ENCODE assay signal across 31 cellular contexts in genomic region chr4:110683600-110683999, GRCh38.
"Had no signal": no experiment of that assay in that cellular context is flagged by ENCODE, and none has a peak within 500 bp of the region (broad histone marks: within the 10 kb centered on the region; RNA-seq: fewer than 3 reads in every experiment).

No MANE protein-coding gene starts in this region.

- H3K36me3 ChIP-seq: neutrophil, pancreas, prostate gland, right lobe of liver, sigmoid colon, spleen, suprapubic skin, tibial artery, transverse colon, upper lobe of right lung, uterus had no signal

- H3K4me1 Mint-ChIP-seq: naive thymus-derived CD8-positive, alpha-beta T cell; neural crest cell; stimulated activated memory B cell treated with anti-CD40 and anti-IgM and Interleukin-4, amounts not matched to agents 10 μg/mL and 1 μg/mL and 100 μg/mL, for 72 hours; stimulated activated naive CD8-positive, alpha-beta T cell treated with anti-CD3 and anti-CD28 coated beads, Interleukin-15, amount 100 ng/mL, for 72 hours had no signal

- H3K27me3 ChIP-seq: neutrophil, pancreas, right lobe of liver, sigmoid colon, spleen, suprapubic skin, testis, tibial artery, transverse colon, upper lobe of right lung, uterus had no signal

- H3K4me3 Mint-ChIP-seq: naive thymus-derived CD8-positive, alpha-beta T cell; natural killer cell treated with Interleukin-12 subunit alpha and Interleukin-12 subunit beta and Interleukin-15 and Interleukin-18, amount 100 ng/mL, for 72 hours; nephron progenitor cell; neural crest cell; stimulated activated memory B cell treated with anti-CD40 and anti-IgM and Interleukin-4, amounts not matched to agents 10 μg/mL and 1 μg/mL and 100 μg/mL, for 72 hours; stimulated activated naive CD8-positive, alpha-beta T cell treated with anti-CD3 and anti-CD28 coated beads, Interleukin-15, amount 100 ng/mL, for 72 hours; type B pancreatic cell had no signal

- H3K27ac Mint-ChIP-seq: naive thymus-derived CD8-positive, alpha-beta T cell; natural killer cell treated with Interleukin-12 subunit alpha and Interleukin-12 subunit beta and Interleukin-15 and Interleukin-18, amount 100 ng/mL, for 72 hours; nephron progenitor cell; stimulated activated memory B cell treated with anti-CD40 and anti-IgM and Interleukin-4, amounts not matched to agents 10 μg/mL and 1 μg/mL and 100 μg/mL, for 72 hours; stimulated activated naive CD8-positive, alpha-beta T cell treated with anti-CD3 and anti-CD28 coated beads, Interleukin-15, amount 100 ng/mL, for 72 hours; type B pancreatic cell had no signal

- H3K4me2 ChIP-seq: smooth muscle cell had no signal

- ATAC-seq: naive thymus-derived CD8-positive, alpha-beta T cell; natural killer cell treated with Interleukin-12 subunit alpha and Interleukin-12 subunit beta and Interleukin-15 and Interleukin-18, amount 100 ng/mL, for 72 hours; pancreas; right cardiac atrium; right lobe of liver; stimulated activated memory B cell treated with anti-CD40 and anti-IgM and Interleukin-4, amounts not matched to agents 10 μg/mL and 1 μg/mL and 100 μg/mL, for 72 hours; stimulated activated naive CD8-positive, alpha-beta T cell treated with anti-CD3 and anti-CD28 coated beads, Interleukin-15, amount 100 ng/mL, for 72 hours; stimulated activated naive CD8-positive, alpha-beta T cell treated with anti-CD3 and anti-CD28 coated beads, Interleukin-15, Interleukin-2, amounts not matched to agents 100 U/mL and 50 U/mL, for 24 hours; upper lobe of right lung had no signal

- H3K4me3 ChIP-seq: pancreas, prostate gland, right lobe of liver, sigmoid colon, skin epidermis, smooth muscle cell, spleen, suprapubic skin, testis, tibial artery, transverse colon, upper lobe of right lung, uterus had no signal

- H3K9me3 ChIP-seq: neutrophil, pancreas, prostate gland, right lobe of liver, sigmoid colon, spleen, suprapubic skin, testis, tibial artery, transverse colon, upper lobe of right lung, uterus had no signal

- H3K4me1 ChIP-seq: pancreas, prostate gland, right lobe of liver, sigmoid colon, spleen, suprapubic skin, testis, tibial artery, transverse colon, upper lobe of right lung, uterus had no signal

- H3K27ac ChIP-seq: neutrophil, pancreas, prostate gland, right lobe of liver, sigmoid colon, skin epidermis, spleen, suprapubic skin, testis, tibial artery, transverse colon, upper lobe of right lung, uterus had no signal

- DNase-seq: naive thymus-derived CD8-positive, alpha-beta T cell; nephron progenitor cell; nucleus accumbens; pancreas; right cardiac atrium; right lobe of liver; sigmoid colon; spleen; stimulated activated CD4-positive, alpha-beta T cell treated with anti-CD3 and anti-CD28 coated beads, Interleukin-12 subunit alpha, Interleukin-12 subunit beta, amount 100 ng/mL, for 4 hours; stimulated activated CD4-positive, alpha-beta T cell treated with anti-CD3 and anti-CD28 coated beads, Interleukin-1b, Interleukin-23, amount 100 ng/mL, for 48 hours; stimulated activated CD4-positive, alpha-beta T cell treated with anti-CD3 and anti-CD28 coated beads, Interleukin-4, amount 100 ng/mL, for 1 hour; stimulated activated CD4-positive, alpha-beta T cell treated with anti-CD3 and anti-CD28 coated beads, Interleukin-4, amount 100 ng/mL, for 4 hours; stimulated activated CD8-positive, alpha-beta memory T cell treated with anti-CD3 and anti-CD28 coated beads, Interleukin-4, amount 100 ng/mL, for 48 hours; stimulated activated naive CD4-positive, alpha-beta T cell; stimulated activated naive CD8-positive, alpha-beta T cell treated with anti-CD3 and anti-CD28 coated beads, Interleukin-15, amount 100 ng/mL, for 72 hours; stimulated activated naive CD8-positive, alpha-beta T cell treated with anti-CD3 and anti-CD28 coated beads, Interleukin-15, Interleukin-2, amounts not matched to agents 100 U/mL and 50 U/mL, for 24 hours; substantia nigra; testis; tibial artery; transverse colon; upper lobe of right lung; uterus had no signal

- H3K36me3 Mint-ChIP-seq: naive thymus-derived CD8-positive, alpha-beta T cell; natural killer cell treated with Interleukin-12 subunit alpha and Interleukin-12 subunit beta and Interleukin-15 and Interleukin-18, amount 100 ng/mL, for 72 hours; stimulated activated memory B cell treated with anti-CD40 and anti-IgM and Interleukin-4, amounts not matched to agents 10 μg/mL and 1 μg/mL and 100 μg/mL, for 72 hours; type B pancreatic cell had no signal

- H3K9me3 Mint-ChIP-seq: neural crest cell; stimulated activated memory B cell treated with anti-CD40 and anti-IgM and Interleukin-4, amounts not matched to agents 10 μg/mL and 1 μg/mL and 100 μg/mL, for 72 hours; stimulated activated naive CD8-positive, alpha-beta T cell treated with anti-CD3 and anti-CD28 coated beads, Interleukin-15, amount 100 ng/mL, for 72 hours; type B pancreatic cell had no signal
